In genomic region chr16:7703661-7704060, GRCh38 we compare ENCODE assay signal across 7 cellular contexts.
"Had no signal": no experiment of that assay in that cellular context is flagged by ENCODE, and none has a peak within 500 bp of the region (broad histone marks: within the 10 kb centered on the region; RNA-seq: fewer than 3 reads in every experiment).

No MANE protein-coding gene starts in this region.

- H3K4me3 Mint-ChIP-seq: GM23338, H9 had no signal

- H3K4me3 ChIP-seq: GM23338 had no signal

- FAIRE-seq: H1, H54, HTR-8/SVneo had no signal

- H2AFZ ChIP-seq: GM23338 had no signal

- H3K27ac Mint-ChIP-seq: GM23338, H9 had no signal

- H3K4me2 ChIP-seq: GM23338 had no signal

- DNase-seq: H9, HCEC 1CT, IMR-90 had no signal

- H3K4me1 Mint-ChIP-seq: GM23338, H9 had no signal
